11 cellular contexts compared by ENCODE assay signal in the genomic region with DNA sequence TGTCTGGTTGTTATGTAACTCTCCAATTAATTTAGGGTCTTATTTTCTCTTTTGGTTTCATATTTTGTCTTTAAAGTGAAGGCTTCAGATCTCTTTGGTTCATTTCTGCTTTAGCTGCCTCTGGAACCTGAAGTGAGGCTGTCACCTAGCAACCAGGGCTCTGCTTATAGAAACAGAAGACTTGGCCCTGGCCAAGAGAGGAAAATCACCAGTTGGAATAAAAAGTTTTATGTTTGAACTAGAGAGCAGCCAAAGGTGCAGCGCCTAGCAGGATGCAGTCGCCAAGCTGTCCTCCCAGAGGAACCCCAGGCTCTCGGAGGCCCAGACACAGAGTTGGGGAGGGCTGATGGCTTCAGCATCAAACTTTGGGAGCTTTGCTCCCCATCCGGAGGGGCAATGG. TPM values are rescaled to one million over a fixed set of nuclear protein-coding genes. Genes with fewer than 3 reads are reported as not detected.
A peak's percentile ranks its signal among the peaks of the same experiment; 100 is the strongest.
DNase-seq lines count a peak whose midpoint lies in the region; ATAC-seq and TF ChIP-seq lines count a peak whose summit lies in the region.
"Had no signal": no experiment of that assay in that cellular context is flagged by ENCODE, and none has a peak within 500 bp of the region (broad histone marks: within the 10 kb centered on the region; RNA-seq: fewer than 3 reads in every experiment).

No MANE protein-coding gene starts in this region.

- H2AFZ ChIP-seq in GM23338 (peak overlapping the region; percentile 85), neuronal stem cell (ENCODE audit: low read length) (no peak overlapping the region)

- TF ChIP-seq CTCF in GM23338 (conservative IDR thresholded peaks at IDR 0.05; ENCODE audit: low read depth in 2 of 2), result no peak
- TF ChIP-seq CTCF in dorsolateral prefrontal cortex (IDR thresholded peaks at IDR 0.05 in 54 of 56, conservative IDR thresholded peaks at IDR 0.05 in 2 of 56; ENCODE audit: low read depth in 1 of 56, partially characterized antibody in 56 of 56), result no peak

- ATAC-seq in GM23338 (peak; percentile 40), GM19324 (IDR thresholded peaks at IDR 0.05; ENCODE audit: low FRiP score, unreplicated experiment) (no peak)

- intact Hi-C loops in dorsolateral prefrontal cortex (cut with DNase I), result no loop called here

- no CpG with 5 or more reads among the region's 4 CpGs for WGBS in neuronal stem cell (ENCODE audit: extremely low coverage in 2 of 2, insufficient read length in 2 of 2, insufficient replicate concordance in 1 of 2), 2 donors

- no peak overlapping the region for H3K9ac ChIP-seq in neuronal stem cell (ENCODE audit: low read depth, low read length, poor library complexity)

- no peak overlapping the region for H4K91ac ChIP-seq in neuronal stem cell (ENCODE audit: low read depth, low read length, poor library complexity)

- H2BK5ac ChIP-seq in neuronal stem cell (ENCODE audit: low read length), result no peak overlapping the region

- no peak overlapping the region for H3K23ac ChIP-seq in neuronal stem cell (ENCODE audit: low read depth, low read length, poor library complexity)

- H3K4me3 Mint-ChIP-seq in GM23338, result no peak overlapping the region

- H3K79me2 ChIP-seq in GM23338 (replicated peaks; ENCODE audit: insufficient read depth), result no peaks in the 10 kb centered on the region

- H3K27ac Mint-ChIP-seq in GM23338, result peak overlapping the region; percentile 37

- H3K4me1 ChIP-seq in GM23338 (ENCODE audit: insufficient read depth), result peaks cover 14% of the 10 kb centered on the region; the same call in 1 of the 2 replicates
- H3K4me1 ChIP-seq in neuronal stem cell (ENCODE audit: control insufficient read depth in 2 of 2, insufficient read depth in 1 of 2, low read depth in 1 of 2, low read length in 2 of 2), result peaks cover 0 to 11% of the 10 kb centered on the region in 2 donors

- H3K27me3 ChIP-seq in GM23338 (ENCODE audit: insufficient read depth) (no peaks in the 10 kb centered on the region), dorsolateral prefrontal cortex (no peaks in the 10 kb centered on the region), neuronal stem cell (ENCODE audit: control insufficient read depth in 3 of 3, insufficient read depth in 3 of 3, low read depth in 1 of 3, low read length in 3 of 3) (no peaks in the 10 kb centered on the region)

- H3K4me3 ChIP-seq in GM23338, result no peak overlapping the region; the same call in 1 of the 2 replicates
- H3K4me3 ChIP-seq in dorsolateral prefrontal cortex, result peak overlapping the region in 38 of 59 donors; percentile 6 to 51 (median 28)
- no peak overlapping the region for H3K4me3 ChIP-seq in neuronal stem cell (ENCODE audit: low read length in 2 of 2)

- no peak overlapping the region for H4K8ac ChIP-seq in neuronal stem cell (ENCODE audit: low read depth, low read length)

- H2BK15ac ChIP-seq in neuronal stem cell (ENCODE audit: low read length), result no peak overlapping the region

- DNase-seq in GM23338 (ENCODE audit: low spot score) (peak; percentile 33), NCI-H2029 treated with DMSO at 0.1 percent for 48 hours (lab: John Stamatoyannopoulos, UW) (peak; percentile 37), dorsolateral prefrontal cortex (peak in 9 of 10 donors; percentile 20 to 83 (median 56)), neuronal stem cell (ENCODE audit: low spot score) (peak; percentile 20), T-helper 1 cell (no peak), NCI-H446 (lab: John Stamatoyannopoulos, UW) (no peak), AG20443 (ENCODE audit: low spot score) (no peak)
- DNase-seq: NCI-H187 had no signal

- no peaks in the 10 kb centered on the region for H4K20me1 ChIP-seq in GM23338 (replicated peaks; ENCODE audit: insufficient read depth)

- H3K9me3 Mint-ChIP-seq in GM23338, result peaks cover 11% of the 10 kb centered on the region

- no peaks in the 10 kb centered on the region for H3K27me3 Mint-ChIP-seq in GM23338 (ENCODE audit: insufficient read depth, low read depth, poor library complexity)

- H3K27ac ChIP-seq in GM23338 (ENCODE audit: low read depth), result 0 out of 2 replicates have a peak overlapping the region, but pooled peaks have one; percentile 8
- peak overlapping the region in 58 of 59 donors; percentile 17 to 95 (median 80) for H3K27ac ChIP-seq in dorsolateral prefrontal cortex
- H3K27ac ChIP-seq in neuronal stem cell (replicated peaks; ENCODE audit: low read length), result peak overlapping the region; percentile 28

- no peak overlapping the region for H3K4me2 ChIP-seq in GM23338
- no peak overlapping the region for H3K4me2 ChIP-seq in neuronal stem cell (ENCODE audit: insufficient read depth, low read length, poor library complexity, severe bottlenecking)

- no peak overlapping the region for H3K4ac ChIP-seq in neuronal stem cell (ENCODE audit: low read length)

- peaks cover 7% of the 10 kb centered on the region; the same call in 2 of the 3 replicates for H3K36me3 Mint-ChIP-seq in GM23338 (ENCODE audit: low read depth)

- H2AK5ac ChIP-seq in neuronal stem cell (ENCODE audit: low read depth, low read length), result no peak overlapping the region

- peaks cover 22% of the 10 kb centered on the region for H3K4me1 Mint-ChIP-seq in GM23338

- no peak overlapping the region for H3K14ac ChIP-seq in neuronal stem cell (ENCODE audit: low read length)

- H2BK12ac ChIP-seq in neuronal stem cell (ENCODE audit: low read length), result no peak overlapping the region

- 0 out of 2 replicates have a peak, but pooled peaks cover 9% of the 10 kb centered on the region for H3K9me2 ChIP-seq in GM23338 (ENCODE audit: insufficient read depth)

- H3K9me3 ChIP-seq in neuronal stem cell (replicated peaks in 1 of 2; ENCODE audit: control insufficient read depth in 2 of 2, insufficient read depth in 1 of 2, low read depth in 1 of 2, low read length in 2 of 2), result peaks cover 0 to 3% of the 10 kb centered on the region in 2 donors

- no peaks in the 10 kb centered on the region for H3K79me1 ChIP-seq in neuronal stem cell (ENCODE audit: low read depth, low read length)

- H3K36me3 ChIP-seq in GM23338 (ENCODE audit: insufficient read depth) (no peaks in the 10 kb centered on the region), neuronal stem cell (replicated peaks in 1 of 2; ENCODE audit: control insufficient read depth in 2 of 2, insufficient read depth in 2 of 2, low read length in 2 of 2) (no peaks in the 10 kb centered on the region)

- no peaks in the 10 kb centered on the region for H3F3A ChIP-seq in GM23338 (replicated peaks; ENCODE audit: low read depth)

- H2BK120ac ChIP-seq in neuronal stem cell (ENCODE audit: low read depth, low read length), result no peak overlapping the region

- H3K18ac ChIP-seq in neuronal stem cell (ENCODE audit: low read length), result peak overlapping the region; percentile 78

TF ChIP-seq in GM23338, 12 proteins besides CTCF, POLR2A, EP300 and RAD21:
- TF ChIP-seq STAT1 (IDR thresholded peaks at IDR 0.05; ENCODE audit: unreplicated experiment) (no peak), ZNF331 (CRISPR knock-in tag; IDR thresholded peaks at IDR 0.05; ENCODE audit: low read depth) (no peak), JUNB (IDR thresholded peaks at IDR 0.05; ENCODE audit: unreplicated experiment) (no peak)
- TF ChIP-seq, protein P1, sequence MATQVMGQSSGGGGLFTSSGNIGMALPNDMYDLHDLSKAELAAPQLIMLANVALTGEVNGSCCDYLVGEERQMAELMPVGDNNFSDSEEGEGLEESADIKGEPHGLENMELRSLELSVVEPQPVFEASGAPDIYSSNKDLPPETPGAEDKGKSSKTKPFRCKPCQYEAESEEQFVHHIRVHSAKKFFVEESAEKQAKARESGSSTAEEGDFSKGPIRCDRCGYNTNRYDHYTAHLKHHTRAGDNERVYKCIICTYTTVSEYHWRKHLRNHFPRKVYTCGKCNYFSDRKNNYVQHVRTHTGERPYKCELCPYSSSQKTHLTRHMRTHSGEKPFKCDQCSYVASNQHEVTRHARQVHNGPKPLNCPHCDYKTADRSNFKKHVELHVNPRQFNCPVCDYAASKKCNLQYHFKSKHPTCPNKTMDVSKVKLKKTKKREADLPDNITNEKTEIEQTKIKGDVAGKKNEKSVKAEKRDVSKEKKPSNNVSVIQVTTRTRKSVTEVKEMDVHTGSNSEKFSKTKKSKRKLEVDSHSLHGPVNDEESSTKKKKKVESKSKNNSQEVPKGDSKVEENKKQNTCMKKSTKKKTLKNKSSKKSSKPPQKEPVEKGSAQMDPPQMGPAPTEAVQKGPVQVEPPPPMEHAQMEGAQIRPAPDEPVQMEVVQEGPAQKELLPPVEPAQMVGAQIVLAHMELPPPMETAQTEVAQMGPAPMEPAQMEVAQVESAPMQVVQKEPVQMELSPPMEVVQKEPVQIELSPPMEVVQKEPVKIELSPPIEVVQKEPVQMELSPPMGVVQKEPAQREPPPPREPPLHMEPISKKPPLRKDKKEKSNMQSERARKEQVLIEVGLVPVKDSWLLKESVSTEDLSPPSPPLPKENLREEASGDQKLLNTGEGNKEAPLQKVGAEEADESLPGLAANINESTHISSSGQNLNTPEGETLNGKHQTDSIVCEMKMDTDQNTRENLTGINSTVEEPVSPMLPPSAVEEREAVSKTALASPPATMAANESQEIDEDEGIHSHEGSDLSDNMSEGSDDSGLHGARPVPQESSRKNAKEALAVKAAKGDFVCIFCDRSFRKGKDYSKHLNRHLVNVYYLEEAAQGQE (IDR thresholded peaks at IDR 0.05; ENCODE audit: unreplicated experiment), result no peak

RNA-seq across cellular contexts. Expression of a gene that starts 41.1 kb away (rescaled TPM):
- not detected in 2 replicates for total RNA-seq in GM23338 (2014; rRNA removed; shearing (Covaris generic))
- not detected in 2 replicates for polyA plus RNA-seq in GM23338 (2016; fragmentation: Nextera tagmentation; extraction: Ambion mirVana)
- 1 to 10 TPM in 34 of 120 experiments, under 1 TPM in 42, not detected in 44; 0.56 to 2.5 (median 0.97) TPM for total RNA-seq in dorsolateral prefrontal cortex
- not detected for polyA plus RNA-seq in neuronal stem cell (2013, experiment 1 of 2)
- not detected for polyA plus RNA-seq in neuronal stem cell (2013, experiment 2 of 2)
- total RNA-seq: myocyte had no signal
- polyA plus RNA-seq: esophagus had no signal

Comparison
In these comparisons a context has a peak if more than half of its experiments do, and no peak if none do; other contexts are left out.
1. DNase-seq: peak in GM23338 (single experiment), NCI-H2029 treated with DMSO at 0.1 percent for 48 hours (single experiment), dorsolateral prefrontal cortex (9 of 10) and neuronal stem cell (single experiment); none in T-helper 1 cell (0 of 5), NCI-H446 (0 of 2) and AG20443 (single experiment).
2. H3K27ac ChIP-seq: peak in every context shown above with its lines; median percentile 80 in dorsolateral prefrontal cortex; 28 in neuronal stem cell; 8 in GM23338.
3. H3K4me3 ChIP-seq: peak in dorsolateral prefrontal cortex (38 of 59); none in GM23338 (single experiment) and neuronal stem cell (0 of 2).